Comparison of ENCODE assay signal across 27 cellular contexts in the genomic region with DNA sequence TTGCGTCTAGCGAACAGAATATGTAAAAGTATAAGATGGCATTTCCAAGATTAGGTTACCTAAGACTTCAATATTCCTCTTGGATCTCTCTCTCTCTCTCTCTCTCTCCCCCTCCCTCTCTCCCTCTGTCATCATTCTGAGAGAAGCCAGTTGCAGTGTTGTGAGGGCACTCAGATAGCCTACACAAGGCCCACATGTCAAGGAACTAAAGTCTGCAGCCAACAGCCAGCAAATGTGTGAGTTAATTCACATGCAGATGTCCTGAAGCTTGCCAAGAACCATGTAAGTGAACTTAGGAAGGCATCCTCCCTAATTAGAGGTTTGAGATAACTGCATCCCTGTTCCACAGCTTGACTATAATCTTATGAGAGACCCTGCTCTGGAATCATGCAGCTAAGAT.
"Had no signal": no experiment of that assay in that cellular context is flagged by ENCODE, and none has a peak within 500 bp of the region (broad histone marks: within the 10 kb centered on the region; RNA-seq: fewer than 3 reads in every experiment).

No MANE protein-coding gene starts in this region.

- H3K27me3 ChIP-seq: breast epithelium, esophagus muscularis mucosa, foreskin keratinocyte, heart left ventricle, right lobe of liver, stomach, tibial artery had no signal

- H3K9me3 Mint-ChIP-seq: dendritic cell treated with granulocyte-macrophage colony-stimulating factor and Interleukin-4, amounts not matched to agents 40 ng/mL and 50 ng/mL, for 4 days; neural crest cell; stimulated activated memory B cell treated with anti-CD40 and anti-IgM and Interleukin-4, amounts not matched to agents 10 μg/mL and 1 μg/mL and 100 μg/mL, for 72 hours had no signal

- H3K4me1 Mint-ChIP-seq: activated CD4-positive, alpha-beta T cell treated with anti-CD3 and anti-CD28 coated beads for 36 hours; activated CD8-positive, alpha-beta memory T cell treated with anti-CD3 and anti-CD28 coated beads, Interleukin-2, amount 10 ng/mL, durations not matched to agents 7 days and 5 days; activated naive CD4-positive, alpha-beta T cell treated with anti-CD3 and anti-CD28 coated beads, Interleukin-2, amount 50 U/mL, for 24 hours; immature natural killer cell; naive thymus-derived CD4-positive, alpha-beta T cell; neural crest cell; stimulated activated memory B cell treated with anti-CD40 and anti-IgM and Interleukin-4, amounts not matched to agents 10 μg/mL and 1 μg/mL and 100 μg/mL, for 72 hours had no signal

- H3K4me3 Mint-ChIP-seq: activated CD4-positive, alpha-beta T cell treated with anti-CD3 and anti-CD28 coated beads for 36 hours; activated CD8-positive, alpha-beta memory T cell treated with anti-CD3 and anti-CD28 coated beads, Interleukin-2, amount 10 ng/mL, durations not matched to agents 7 days and 5 days; activated CD8-positive, alpha-beta T cell treated with anti-CD3 and anti-CD28 coated beads, Interleukin-2, amount 10 ng/mL, durations not matched to agents 7 days and 5 days; activated naive CD4-positive, alpha-beta T cell treated with anti-CD3 and anti-CD28 coated beads, Interleukin-2, amount 50 U/mL, for 24 hours; dendritic cell treated with granulocyte-macrophage colony-stimulating factor and Interleukin-4, amounts not matched to agents 40 ng/mL and 50 ng/mL, for 4 days; immature natural killer cell; naive thymus-derived CD4-positive, alpha-beta T cell; neural crest cell; stimulated activated memory B cell treated with anti-CD40 and anti-IgM and Interleukin-4, amounts not matched to agents 10 μg/mL and 1 μg/mL and 100 μg/mL, for 72 hours; T-helper 2 cell treated with Interferon-gamma antibody and Interleukin-4, amounts not matched to agents 5 μg/mL and 100 μg/mL, for 36 hours had no signal

- H3K4me1 ChIP-seq: breast epithelium, esophagus muscularis mucosa, foreskin keratinocyte, heart left ventricle, right lobe of liver, stomach, tibial artery had no signal

- H3K27me3 Mint-ChIP-seq: activated CD4-positive, alpha-beta T cell treated with anti-CD3 and anti-CD28 coated beads for 36 hours; activated CD8-positive, alpha-beta memory T cell treated with anti-CD3 and anti-CD28 coated beads, Interleukin-2, amount 10 ng/mL, durations not matched to agents 7 days and 5 days; activated naive CD4-positive, alpha-beta T cell treated with anti-CD3 and anti-CD28 coated beads, Interleukin-2, amount 50 U/mL, for 24 hours; dendritic cell treated with granulocyte-macrophage colony-stimulating factor and Interleukin-4, amounts not matched to agents 40 ng/mL and 50 ng/mL, for 4 days; naive thymus-derived CD4-positive, alpha-beta T cell; stimulated activated memory B cell treated with anti-CD40 and anti-IgM and Interleukin-4, amounts not matched to agents 10 μg/mL and 1 μg/mL and 100 μg/mL, for 72 hours had no signal

- H3K4me3 ChIP-seq: breast epithelium, esophagus muscularis mucosa, heart left ventricle, right lobe of liver, stomach, tibial artery had no signal

- H3K9me3 ChIP-seq: breast epithelium, esophagus muscularis mucosa, heart left ventricle, right lobe of liver, stomach, tibial artery had no signal

- H3K36me3 ChIP-seq: breast epithelium, esophagus muscularis mucosa, heart left ventricle, right lobe of liver, stomach, tibial artery had no signal

- H3K27ac ChIP-seq: breast epithelium, esophagus muscularis mucosa, foreskin keratinocyte, heart left ventricle, right lobe of liver, stomach, tibial artery had no signal

- H3K27ac Mint-ChIP-seq: activated CD4-positive, alpha-beta T cell treated with anti-CD3 and anti-CD28 coated beads for 36 hours; activated CD8-positive, alpha-beta memory T cell treated with anti-CD3 and anti-CD28 coated beads, Interleukin-2, amount 10 ng/mL, durations not matched to agents 7 days and 5 days; activated CD8-positive, alpha-beta T cell treated with anti-CD3 and anti-CD28 coated beads, Interleukin-2, amount 10 ng/mL, durations not matched to agents 7 days and 5 days; activated naive CD4-positive, alpha-beta T cell treated with anti-CD3 and anti-CD28 coated beads, Interleukin-2, amount 50 U/mL, for 24 hours; activated T-helper 2 cell treated with anti-CD3 and anti-CD28 coated beads, Interferon-gamma antibody, Interleukin-2, Interleukin-4, amounts not matched to agents 10 μg/mL and 5 μg/mL and 100 μg/mL, durations not matched to agents 14 hours and 24 hours and 36 hours; dendritic cell treated with granulocyte-macrophage colony-stimulating factor and Interleukin-4, amounts not matched to agents 40 ng/mL and 50 ng/mL, for 4 days; immature natural killer cell; naive thymus-derived CD4-positive, alpha-beta T cell; stimulated activated memory B cell treated with anti-CD40 and anti-IgM and Interleukin-4, amounts not matched to agents 10 μg/mL and 1 μg/mL and 100 μg/mL, for 72 hours; T-helper 2 cell treated with Interferon-gamma antibody and Interleukin-4, amounts not matched to agents 5 μg/mL and 100 μg/mL, for 36 hours had no signal

- ATAC-seq: activated CD4-positive, alpha-beta T cell treated with anti-CD3 and anti-CD28 coated beads for 36 hours; activated CD8-positive, alpha-beta memory T cell treated with anti-CD3 and anti-CD28 coated beads, Interleukin-2, amount 10 ng/mL, durations not matched to agents 7 days and 5 days; activated CD8-positive, alpha-beta T cell treated with anti-CD3 and anti-CD28 coated beads, Interleukin-2, amount 10 ng/mL, durations not matched to agents 7 days and 5 days; foreskin keratinocyte; heart left ventricle; naive thymus-derived CD4-positive, alpha-beta T cell; right lobe of liver; stimulated activated memory B cell treated with anti-CD40 and anti-IgM and Interleukin-4, amounts not matched to agents 10 μg/mL and 1 μg/mL and 100 μg/mL, for 72 hours had no signal

- DNase-seq: activated CD4-positive, alpha-beta T cell treated with anti-CD3 and anti-CD28 coated beads for 36 hours; activated CD4-positive, CD25-positive, alpha-beta regulatory T cell; activated CD8-positive, alpha-beta memory T cell treated with anti-CD3 and anti-CD28 coated beads, Interleukin-2, amount 10 ng/mL, durations not matched to agents 7 days and 5 days; activated CD8-positive, alpha-beta T cell treated with anti-CD3 and anti-CD28 coated beads, Interleukin-2, amount 10 ng/mL, durations not matched to agents 7 days and 5 days; activated T-cell treated with anti-CD3 and anti-CD28 coated beads, Interleukin-2, amount 50 U/mL, for 48 hours; central memory CD4-positive, alpha-beta T cell; foreskin keratinocyte; heart left ventricle; hypothalamus; immature natural killer cell; midbrain; naive thymus-derived CD4-positive, alpha-beta T cell; right lobe of liver; stimulated activated CD4-positive, alpha-beta T cell treated with anti-CD3 and anti-CD28 coated beads, Interleukin-1b, Interleukin-23, amount 100 ng/mL, for 48 hours; stimulated activated CD4-positive, alpha-beta T cell treated with anti-CD3 and anti-CD28 coated beads, Interleukin-4, amount 100 ng/mL, for 4 hours; stimulated activated CD8-positive, alpha-beta memory T cell treated with anti-CD3 and anti-CD28 coated beads, Interleukin-4, amount 100 ng/mL, for 48 hours; stomach; T-helper 1 cell; tibial artery had no signal

- H3K36me3 Mint-ChIP-seq: activated CD8-positive, alpha-beta memory T cell treated with anti-CD3 and anti-CD28 coated beads, Interleukin-2, amount 10 ng/mL, durations not matched to agents 7 days and 5 days; activated naive CD4-positive, alpha-beta T cell treated with anti-CD3 and anti-CD28 coated beads, Interleukin-2, amount 50 U/mL, for 24 hours; immature natural killer cell; naive thymus-derived CD4-positive, alpha-beta T cell; stimulated activated memory B cell treated with anti-CD40 and anti-IgM and Interleukin-4, amounts not matched to agents 10 μg/mL and 1 μg/mL and 100 μg/mL, for 72 hours had no signal
